In the genomic region with DNA sequence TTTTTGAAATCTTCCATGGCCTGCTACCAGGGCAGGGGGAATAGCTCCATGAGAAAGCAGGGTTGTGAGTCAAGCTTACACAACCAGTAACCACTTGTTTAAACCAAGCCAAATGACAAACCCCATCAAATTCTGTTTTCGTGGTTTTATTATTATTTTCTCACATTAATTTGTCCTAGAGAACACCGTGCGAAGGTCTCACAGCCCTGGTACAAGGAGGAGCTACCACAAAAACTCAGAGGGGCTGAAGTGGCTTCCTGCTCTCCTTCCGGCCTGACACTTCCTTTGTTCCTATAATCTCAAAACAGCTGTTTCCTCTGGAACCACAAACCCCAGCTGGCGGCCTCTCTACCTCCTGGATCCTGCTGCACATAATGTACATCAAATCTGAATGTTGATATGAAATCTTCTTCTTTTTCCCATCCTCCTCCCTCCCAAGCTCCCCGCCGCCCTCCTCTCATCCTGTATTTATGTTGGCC, we compare ENCODE assay signal across 10 cellular contexts.
DNase-seq lines count a peak whose midpoint lies in the region; ATAC-seq and TF ChIP-seq lines count a peak whose summit lies in the region.
"Had no signal": no experiment of that assay in that cellular context is flagged by ENCODE, and none has a peak within 500 bp of the region (broad histone marks: within the 10 kb centered on the region; RNA-seq: fewer than 3 reads in every experiment).

No MANE protein-coding gene starts in this region.

- DNase-seq in T-helper 2 cell treated with Interferon-gamma antibody and Interleukin-4, amounts not matched to agents 5 μg/mL and 100 μg/mL, for 36 hours (ENCODE audit: low spot score), result no peak
- peak; percentile 15 to 41 for DNase-seq in heart right ventricle
- DNase-seq in pulmonary artery endothelial cell (ENCODE audit: low read depth, low spot score), result peak; percentile 95
- DNase-seq in RKO (ENCODE audit: low spot score), result no peak
- DNase-seq in COLO829 (ENCODE audit: low spot score), result no peak

- H3K4me3 ChIP-seq in heart right ventricle, result no peak overlapping the region

- peaks cover 0 to 6% (median 0%) of the 10 kb centered on the region in 7 donors for H3K27me3 ChIP-seq in heart right ventricle

- ATAC-seq in HG03354 (IDR thresholded peaks at IDR 0.05; ENCODE audit: poor library complexity, severe bottlenecking, unreplicated experiment), result peak; percentile 38
- peak in 7 of 8 donors; percentile 43 to 87 (median 73) for ATAC-seq in heart right ventricle
- ATAC-seq in HG03159 (IDR thresholded peaks at IDR 0.05; ENCODE audit: unreplicated experiment), result no peak
- ATAC-seq: stimulated activated memory B cell treated with anti-CD40 and anti-IgM and Interleukin-4, amounts not matched to agents 10 μg/mL and 1 μg/mL and 100 μg/mL, for 72 hours had no signal

- H3K27me3 Mint-ChIP-seq in T-helper 2 cell treated with Interferon-gamma antibody and Interleukin-4, amounts not matched to agents 5 μg/mL and 100 μg/mL, for 36 hours (ENCODE audit: low read depth), result peaks cover 66% of the 10 kb centered on the region

- peak overlapping the region in 8 of 10 donors; percentile 6 to 56 (median 24) for H3K27ac ChIP-seq in heart right ventricle
- H3K27ac ChIP-seq: HL-60 had no signal

- no peak overlapping the region for H3K27ac Mint-ChIP-seq in T-helper 2 cell treated with Interferon-gamma antibody and Interleukin-4, amounts not matched to agents 5 μg/mL and 100 μg/mL, for 36 hours
- H3K27ac Mint-ChIP-seq: stimulated activated memory B cell treated with anti-CD40 and anti-IgM and Interleukin-4, amounts not matched to agents 10 μg/mL and 1 μg/mL and 100 μg/mL, for 72 hours had no signal

- 38 to 56% methylated on average over 7 of the region's 7 CpGs for WGBS in heart right ventricle, 2 donors

- H3K36me3 ChIP-seq in heart right ventricle, result no peaks in the 10 kb centered on the region

- peak overlapping the region; percentile 33 for H3K4me3 Mint-ChIP-seq in T-helper 2 cell treated with Interferon-gamma antibody and Interleukin-4, amounts not matched to agents 5 μg/mL and 100 μg/mL, for 36 hours
- H3K4me3 Mint-ChIP-seq: neural crest cell; stimulated activated memory B cell treated with anti-CD40 and anti-IgM and Interleukin-4, amounts not matched to agents 10 μg/mL and 1 μg/mL and 100 μg/mL, for 72 hours had no signal

- no peaks in the 10 kb centered on the region for H3K9me3 Mint-ChIP-seq in T-helper 2 cell treated with Interferon-gamma antibody and Interleukin-4, amounts not matched to agents 5 μg/mL and 100 μg/mL, for 36 hours

- peaks cover 0 to 23% (median 16%) of the 10 kb centered on the region in 9 donors for H3K4me1 ChIP-seq in heart right ventricle

- peaks cover 18% of the 10 kb centered on the region for H3K4me1 Mint-ChIP-seq in T-helper 2 cell treated with Interferon-gamma antibody and Interleukin-4, amounts not matched to agents 5 μg/mL and 100 μg/mL, for 36 hours (ENCODE audit: low read depth)

- H3K9me3 ChIP-seq in heart right ventricle, result no peaks in the 10 kb centered on the region

- intact Hi-C loops in heart right ventricle (cut with DNase I), result no loop called here

- TF ChIP-seq CTCF in heart right ventricle (IDR thresholded peaks at IDR 0.05), result no peak

- no peaks in the 10 kb centered on the region for H3K36me3 Mint-ChIP-seq in T-helper 2 cell treated with Interferon-gamma antibody and Interleukin-4, amounts not matched to agents 5 μg/mL and 100 μg/mL, for 36 hours (ENCODE audit: low read depth)
- H3K36me3 Mint-ChIP-seq: stimulated activated memory B cell treated with anti-CD40 and anti-IgM and Interleukin-4, amounts not matched to agents 10 μg/mL and 1 μg/mL and 100 μg/mL, for 72 hours had no signal

Comparison
In these comparisons a context has a peak if more than half of its experiments do, and no peak if none do; other contexts are left out.
1. DNase-seq: peak in heart right ventricle (2 of 2) and pulmonary artery endothelial cell (single experiment); none in T-helper 2 cell treated with Interferon-gamma antibody and Interleukin-4, amounts not matched to agents 5 μg/mL and 100 μg/mL, for 36 hours (single experiment), RKO (single experiment) and COLO829 (single experiment).